In the genomic region with DNA sequence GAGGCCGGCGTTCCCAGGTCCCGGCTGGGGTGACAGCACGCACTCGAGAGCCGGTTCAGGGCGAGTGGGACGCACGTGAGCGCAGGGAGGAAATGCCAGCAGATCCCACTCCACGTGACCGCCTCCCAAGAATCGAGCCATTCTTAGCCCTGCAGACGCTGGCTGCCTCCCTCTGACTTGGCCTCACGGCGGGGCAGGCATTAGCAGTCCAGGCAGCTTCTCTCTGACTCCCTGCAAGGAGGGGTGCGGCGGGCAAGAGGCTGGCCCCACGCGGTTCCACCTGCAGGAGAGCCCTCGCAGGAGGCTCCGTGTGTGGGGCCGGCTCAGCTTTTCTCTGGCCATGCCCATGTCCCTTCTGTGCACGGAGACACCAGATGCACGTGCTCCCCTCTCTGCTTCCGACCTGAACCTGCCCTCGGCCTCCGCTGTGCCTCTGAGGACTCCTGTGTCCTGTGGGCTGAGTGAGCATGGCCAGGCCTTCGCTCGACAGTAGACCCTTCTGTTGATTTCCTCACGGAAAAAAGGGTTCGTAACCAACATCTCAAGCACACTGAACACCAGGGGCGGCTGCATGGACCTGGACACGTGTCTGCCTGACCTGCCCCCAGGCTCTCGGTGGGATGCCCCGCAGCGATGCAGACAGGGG, we compare ENCODE assay signal across 11 cellular contexts. TPM values are rescaled to one million over a fixed set of nuclear protein-coding genes. Genes with fewer than 3 reads are reported as not detected.
DNase-seq lines count a peak whose midpoint lies in the region; ATAC-seq and TF ChIP-seq lines count a peak whose summit lies in the region.
"Had no signal": no experiment of that assay in that cellular context is flagged by ENCODE, and none has a peak within 500 bp of the region (broad histone marks: within the 10 kb centered on the region; RNA-seq: fewer than 3 reads in every experiment).

No MANE protein-coding gene starts in this region.

- H3K4me1 ChIP-seq in lower lobe of right lung = peaks cover 70% of the 10 kb centered on the region

- H3K36me3 ChIP-seq in lower lobe of right lung = peaks cover 19% of the 10 kb centered on the region

- H3K4me3 ChIP-seq in choroid plexus epithelial cell (ENCODE audit: low read depth, low read length) (no peak overlapping the region), lower lobe of right lung (peak overlapping the region; percentile 55)

- no peaks in the 10 kb centered on the region for H3K27me3 ChIP-seq in lower lobe of right lung (ENCODE audit: low read depth)

- H3K9me3 ChIP-seq in lower lobe of right lung = no peaks in the 10 kb centered on the region

- intact Hi-C loops in lower lobe of right lung (cut with DNase I) = no loop called here

- TF ChIP-seq CTCF in choroid plexus epithelial cell (conservative IDR thresholded peaks at IDR 0.05; ENCODE audit: low read depth, low read length) (no peak), lower lobe of right lung (IDR thresholded peaks at IDR 0.05) (no peak)

- H3K27ac ChIP-seq in lower lobe of right lung (peak overlapping the region; percentile 88), substantia nigra (ENCODE audit: low read depth, low read length, poor library complexity, severe bottlenecking) (peak overlapping the region; percentile 86)
- H3K27ac ChIP-seq: 22Rv1, KMS-11 had no signal

- ATAC-seq in lower lobe of right lung (peak in 1 of 2 donors; percentile 18), GM19463 (IDR thresholded peaks at IDR 0.05; ENCODE audit: unreplicated experiment) (no peak)

- DNase-seq in DMS79 treated with DMSO at 0.1 percent for 48 hours (lab: John Stamatoyannopoulos, UW) (peak; percentile 57), DMS79 (lab: John Stamatoyannopoulos, UW) (no peak), choroid plexus epithelial cell (ENCODE audit: low read depth) (peak; percentile 24), lower lobe of right lung (no peak), substantia nigra (lab: John Stamatoyannopoulos, UW) (peak in 42 of 49 donors; percentile 31 to 82 (median 65)), OCI-M2 (lab: John Stamatoyannopoulos, UW; ENCODE audit: unreplicated experiment) (no peak), EL (no peak)

RNA-seq across cellular contexts. Expression of a gene that starts 10.2 kb away (rescaled TPM):
- total RNA-seq in lower lobe of right lung = 44.8 TPM

RNA-seq across cellular contexts. Expression of a gene that starts 33.4 kb away (rescaled TPM):
- 26.0 TPM for total RNA-seq in lower lobe of right lung
- total RNA-seq: T-helper 1 cell treated with Interleukin-12 subunit alpha and Interleukin-12 subunit beta and Interleukin-4 antibody, amounts not matched to agents 30 ng/mL and 1 ng/mL, for 36 hours had no signal

Comparison
In these comparisons a context has a peak if more than half of its experiments do, and no peak if none do; other contexts are left out.
1. DNase-seq: peak in DMS79 treated with DMSO at 0.1 percent for 48 hours (single experiment), choroid plexus epithelial cell (single experiment) and substantia nigra (42 of 49); none in DMS79 (single experiment), lower lobe of right lung (single experiment), OCI-M2 (single experiment) and EL (single experiment).